ENCODE assay signal across 1 cellular context in the genomic region with DNA sequence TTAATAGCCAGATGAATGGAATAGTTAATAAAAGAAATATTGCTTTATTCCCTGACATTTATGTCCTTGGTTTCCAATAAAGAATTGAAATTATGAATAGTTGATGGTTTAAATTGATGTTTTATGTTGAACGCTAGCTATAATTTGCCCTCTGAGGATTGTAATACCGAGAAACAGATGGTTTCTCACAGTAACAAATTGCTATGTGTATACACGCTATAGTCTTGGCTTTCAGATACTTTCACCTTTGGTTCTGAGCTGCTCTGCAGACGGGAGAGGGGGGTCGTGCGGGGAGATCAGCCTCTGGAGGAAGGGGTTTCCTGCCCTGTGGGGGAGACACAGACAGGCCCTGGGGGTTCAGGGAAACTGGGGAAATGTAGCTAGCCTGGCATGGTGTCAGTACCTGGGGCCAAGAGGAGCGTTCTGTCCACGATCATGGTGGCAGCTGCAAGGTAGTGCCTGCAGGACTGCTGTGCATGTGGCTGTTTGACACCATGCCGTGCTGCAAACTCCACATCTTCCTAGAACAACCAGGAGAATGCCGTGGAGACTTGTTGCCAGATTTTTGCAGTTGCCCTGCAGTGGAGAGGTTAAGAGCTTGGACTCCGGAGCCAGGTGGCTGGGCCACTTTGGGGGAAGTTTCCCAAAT.
TF ChIP-seq lines count a peak whose summit lies in the region.

No MANE protein-coding gene starts in this region.

TF ChIP-seq in HCT116, 20 proteins besides CTCF, POLR2A, EP300 and RAD21:
- TF ChIP-seq TCF7L2 (IDR thresholded peaks at IDR 0.05; ENCODE audit: borderline replicate concordance, extremely low read depth, insufficient read depth, insufficient read length): no peak
TF ChIP-seq in HCT116: peak in this region for 0.
